Comparison of ENCODE assay signal across 16 cellular contexts in the genomic region with DNA sequence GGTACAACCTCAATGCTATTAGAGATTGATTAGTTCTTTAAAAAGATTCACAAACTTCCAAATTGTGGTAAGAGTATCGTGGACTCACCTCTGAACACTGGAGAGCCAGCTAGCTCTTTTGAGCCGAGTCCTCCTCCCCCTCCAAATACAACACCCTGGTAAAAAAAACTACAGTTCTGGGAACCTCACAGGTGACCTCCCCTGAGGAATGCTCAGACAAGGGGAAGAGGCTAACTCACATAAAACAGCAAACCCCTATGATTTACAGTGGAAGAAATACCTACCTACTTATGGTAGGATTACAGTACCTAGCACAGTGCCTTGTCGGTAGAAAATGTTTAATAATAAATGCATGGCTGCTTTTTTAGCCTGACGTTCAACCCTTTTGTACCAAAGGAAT.
"Had no signal": no experiment of that assay in that cellular context is flagged by ENCODE, and none has a peak within 500 bp of the region (broad histone marks: within the 10 kb centered on the region; RNA-seq: fewer than 3 reads in every experiment).

No MANE protein-coding gene starts in this region.

- H3K4me1 ChIP-seq: colonic mucosa, suprapubic skin had no signal

- H3K9me3 Mint-ChIP-seq: naive thymus-derived CD4-positive, alpha-beta T cell; nephron progenitor cell had no signal

- H3K4me3 Mint-ChIP-seq: naive thymus-derived CD4-positive, alpha-beta T cell; nephron progenitor cell had no signal

- H3K9me3 ChIP-seq: colonic mucosa, neutrophil, suprapubic skin, transverse colon had no signal

- ATAC-seq: left colon; naive thymus-derived CD4-positive, alpha-beta T cell; right cardiac atrium; stimulated activated naive CD8-positive, alpha-beta T cell treated with anti-CD3 and anti-CD28 coated beads, Interleukin-15, Interleukin-2, amounts not matched to agents 100 U/mL and 50 U/mL, for 24 hours had no signal

- H3K27ac ChIP-seq: colonic mucosa, hepatocyte, neutrophil, suprapubic skin, transverse colon had no signal

- H3K4me3 ChIP-seq: colonic mucosa, hepatocyte, smooth muscle cell, suprapubic skin, transverse colon had no signal

- H3K27me3 Mint-ChIP-seq: naive thymus-derived CD4-positive, alpha-beta T cell had no signal

- DNase-seq: colonic mucosa; dermis blood vessel endothelial cell; foreskin melanocyte; head of caudate nucleus; kidney; left colon; naive thymus-derived CD4-positive, alpha-beta T cell; nephron progenitor cell; right cardiac atrium; stimulated activated CD4-positive, alpha-beta T cell treated with anti-CD3 and anti-CD28 coated beads, Interleukin-2, amount 100 ng/mL, for 48 hours; stimulated activated naive CD8-positive, alpha-beta T cell treated with anti-CD3 and anti-CD28 coated beads, Interleukin-15, Interleukin-2, amounts not matched to agents 100 U/mL and 50 U/mL, for 24 hours; transverse colon had no signal

- H3K27ac Mint-ChIP-seq: nephron progenitor cell had no signal

- H3K27me3 ChIP-seq: colonic mucosa, hepatocyte, neutrophil, suprapubic skin, transverse colon had no signal

- H3K4me1 Mint-ChIP-seq: nephron progenitor cell had no signal
